8 cellular contexts compared by ENCODE assay signal in the genomic region with DNA sequence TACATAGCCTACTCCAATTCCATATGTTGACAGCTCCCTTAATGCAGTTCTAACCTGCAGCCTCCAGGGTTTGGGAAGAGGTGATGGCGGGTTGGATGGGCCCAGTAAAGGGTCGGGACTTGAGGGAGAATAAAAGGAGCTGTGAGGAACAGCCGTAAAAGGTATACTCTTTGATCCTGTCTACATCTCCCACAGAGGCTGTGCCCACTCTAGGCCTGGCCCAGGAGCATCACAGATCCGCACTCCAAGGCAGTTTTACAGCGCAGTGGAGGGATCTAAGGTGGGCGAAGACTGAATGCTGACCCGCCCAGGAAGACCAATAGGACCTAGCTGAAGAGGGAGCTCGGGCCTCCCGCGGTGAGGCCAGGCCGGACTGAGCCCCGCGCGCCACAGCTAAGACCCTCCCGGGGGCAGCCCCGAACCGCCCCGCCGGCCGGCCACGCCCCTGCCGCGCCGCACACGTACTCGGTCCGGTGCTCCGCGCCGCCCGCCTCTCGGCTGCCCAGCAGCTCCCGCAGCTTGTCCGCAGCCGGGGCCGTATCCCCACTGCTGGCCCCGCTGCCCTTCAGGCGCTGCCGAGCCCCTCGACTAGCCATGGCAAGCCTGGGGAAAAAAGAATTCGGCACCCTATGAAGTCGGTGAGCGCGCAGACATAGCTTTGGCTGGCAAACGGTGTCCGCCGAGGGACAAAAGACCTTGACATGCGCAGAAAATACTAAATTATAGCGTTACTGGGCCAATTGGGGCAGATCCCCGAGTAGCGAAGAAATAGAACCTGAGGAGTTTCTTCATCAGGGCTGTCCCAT. TPM values are rescaled to one million over a fixed set of nuclear protein-coding genes. Genes with fewer than 3 reads are reported as not detected.
DNase-seq lines count a peak whose midpoint lies in the region; ATAC-seq and TF ChIP-seq lines count a peak whose summit lies in the region.

A gene with protein sequence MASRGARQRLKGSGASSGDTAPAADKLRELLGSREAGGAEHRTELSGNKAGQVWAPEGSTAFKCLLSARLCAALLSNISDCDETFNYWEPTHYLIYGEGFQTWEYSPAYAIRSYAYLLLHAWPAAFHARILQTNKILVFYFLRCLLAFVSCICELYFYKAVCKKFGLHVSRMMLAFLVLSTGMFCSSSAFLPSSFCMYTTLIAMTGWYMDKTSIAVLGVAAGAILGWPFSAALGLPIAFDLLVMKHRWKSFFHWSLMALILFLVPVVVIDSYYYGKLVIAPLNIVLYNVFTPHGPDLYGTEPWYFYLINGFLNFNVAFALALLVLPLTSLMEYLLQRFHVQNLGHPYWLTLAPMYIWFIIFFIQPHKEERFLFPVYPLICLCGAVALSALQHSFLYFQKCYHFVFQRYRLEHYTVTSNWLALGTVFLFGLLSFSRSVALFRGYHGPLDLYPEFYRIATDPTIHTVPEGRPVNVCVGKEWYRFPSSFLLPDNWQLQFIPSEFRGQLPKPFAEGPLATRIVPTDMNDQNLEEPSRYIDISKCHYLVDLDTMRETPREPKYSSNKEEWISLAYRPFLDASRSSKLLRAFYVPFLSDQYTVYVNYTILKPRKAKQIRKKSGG (minus strand): TSS at position 695 of the 806 bp plus-strand sequence. CDS start 99 bp downstream, at position 596.

- DNase-seq in ACHN (peak; percentile 65), NCI-H2196 (lab: John Stamatoyannopoulos, UW; ENCODE audit: unreplicated experiment) (peak; percentile 69), activated B cell treated with CpG ODN at 0.5 μM for 24 hours (peak; percentile 90), caudate nucleus (lab: John Stamatoyannopoulos, UW) (peak in 59 of 61 donors; percentile 5 to 88 (median 71)), islet precursor cell (peak; percentile 88)
- DNase-seq in stimulated activated CD4-positive, alpha-beta T cell treated with anti-CD3 and anti-CD28 coated beads, Interleukin-15, amount 100 ng/mL, for 1 hour (ENCODE audit: low read depth in 1 of 2, low spot score in 1 of 2) = peak; percentile 79 to 88

- no peak for TF ChIP-seq CTCF in activated B cell treated with CpG ODN at 0.5 μM for 24 hours (IDR thresholded peaks at IDR 0.05)

- intact Hi-C loops in activated B cell treated with CpG ODN at 0.5 μM for 24 hours (cut with micrococcal nuclease) = loop anchor here (1.0 to 10.0 kb wide), 8 partner anchors 8 to 1436 kb away; a partner anchor contains a TSS

- peak; percentile 56 for TF ChIP-seq POLR2A in GM18526 (IDR thresholded peaks at IDR 0.05; ENCODE audit: extremely low read depth, insufficient read length)

- peak within 1 kb of the TSS; percentile 92 for H3K27ac Mint-ChIP-seq in activated B cell treated with CpG ODN at 0.5 μM for 24 hours

- in situ Hi-C loops in ACHN (cut with HindIII; ENCODE audit: low pct_ligation_motif_present, low pct_unique_long_range_greater_than_20kb, low sequenced_read_pairs) = no loop called here

- ATAC-seq in HG03066 (IDR thresholded peaks at IDR 0.05; ENCODE audit: low read depth, unreplicated experiment) (peak; percentile 89), activated B cell treated with CpG ODN at 0.5 μM for 24 hours (ENCODE audit: low read depth) (peak; percentile 89)

- POLR2A ChIA-PET in activated B cell treated with CpG ODN at 0.5 μM for 24 hours (lab: Charles Lee) = interaction anchor here (0.6 to 2.4 kb wide), 19 partner anchors 9 to 401 kb away, joined by 3 to 19 read pairs (median 4); a partner anchor contains a TSS

- no peaks in the 10 kb centered on the region for H3K9me3 Mint-ChIP-seq in activated B cell treated with CpG ODN at 0.5 μM for 24 hours

- H3K4me3 Mint-ChIP-seq in activated B cell treated with CpG ODN at 0.5 μM for 24 hours = peak within 1 kb of the TSS; percentile 93

- peak within 1 kb of the TSS; percentile 82 for H3K27ac ChIP-seq in caudate nucleus (ENCODE audit: low read depth, low read length)

- CTCF ChIA-PET in activated B cell treated with CpG ODN at 0.5 μM for 24 hours (lab: Charles Lee) = interaction anchor here (0.6 to 2.3 kb wide), 9 partner anchors 9 to 574 kb away, joined by 3 to 5 read pairs (median 4); a partner anchor contains a TSS

- no peaks in the 10 kb centered on the region for H3K27me3 Mint-ChIP-seq in activated B cell treated with CpG ODN at 0.5 μM for 24 hours

- H3K4me1 Mint-ChIP-seq in activated B cell treated with CpG ODN at 0.5 μM for 24 hours = peaks cover 13% of the 10 kb centered on the region

- H3K36me3 Mint-ChIP-seq in activated B cell treated with CpG ODN at 0.5 μM for 24 hours (ENCODE audit: low read depth) = peaks cover 40% of the 10 kb centered on the region

RNA-seq across cellular contexts. Expression of the gene that starts here (rescaled TPM):
- total RNA-seq in activated B cell treated with CpG ODN at 0.5 μM for 24 hours = 17.0 and 20.1 TPM in 2 replicates

Comparison
In these comparisons a context has a peak if more than half of its experiments do, and no peak if none do; other contexts are left out.
1. Peak in every context shown above with its lines: DNase-seq, ATAC-seq and H3K27ac ChIP-seq.